In genomic region chr5:132500244-132500930, GRCh38 we compare ENCODE assay signal across 1 cellular context.
TF ChIP-seq lines count a peak whose summit lies in the region.

No MANE protein-coding gene starts in this region.

TF ChIP-seq in HepG2, 621 proteins besides CTCF, POLR2A, EP300 and RAD21:
- TF ChIP-seq ZBTB40 (IDR thresholded peaks at IDR 0.05) (no peak), ZBTB40 (CRISPR knock-in tag; IDR thresholded peaks at IDR 0.05) (0 out of 2 replicates have a peak, but pooled peaks have one; percentile 15), TCF7 (IDR thresholded peaks at IDR 0.05; ENCODE audit: low read depth) (no peak), ZNF121 (CRISPR knock-in tag; IDR thresholded peaks at IDR 0.05) (0 out of 2 replicates have a peak, but pooled peaks have one; percentile 37)
